In genomic region chr21:32529679-32530078, GRCh38 we compare ENCODE assay signal across 19 cellular contexts. TPM values are rescaled to one million over a fixed set of nuclear protein-coding genes. Genes with fewer than 3 reads are reported as not detected.
"Had no signal": no experiment of that assay in that cellular context is flagged by ENCODE, and none has a peak within 500 bp of the region (broad histone marks: within the 10 kb centered on the region; RNA-seq: fewer than 3 reads in every experiment).

No MANE protein-coding gene starts in this region.

- H3K27me3 ChIP-seq: esophagus squamous epithelium, tibial artery, upper lobe of left lung, uterus had no signal

- H3K4me3 Mint-ChIP-seq: central memory CD8-positive, alpha-beta T cell; dendritic cell treated with granulocyte-macrophage colony-stimulating factor and Interleukin-4, amounts not matched to agents 40 ng/mL and 50 ng/mL, for 4 days; memory B cell; mesothelial cell of epicardium; natural killer cell; neural crest cell had no signal

- H3K9me3 ChIP-seq: esophagus squamous epithelium, tibial artery, upper lobe of left lung, uterus had no signal

- DNase-seq: esophagus squamous epithelium; foreskin melanocyte; head of caudate nucleus; hippocampal formation; left colon; natural killer cell; stimulated activated CD4-positive, alpha-beta T cell treated with anti-CD3 and anti-CD28 coated beads, Interleukin-2, amount 100 ng/mL, for 24 hours; stimulated activated naive CD8-positive, alpha-beta T cell treated with anti-CD3 and anti-CD28 coated beads, Interleukin-15, Interleukin-2, amounts not matched to agents 100 U/mL and 50 U/mL, for 24 hours; tibial artery; upper lobe of left lung; uterus had no signal

- ATAC-seq: left colon; natural killer cell; sciatic nerve; stimulated activated naive CD8-positive, alpha-beta T cell treated with anti-CD3 and anti-CD28 coated beads, Interleukin-15, Interleukin-2, amounts not matched to agents 100 U/mL and 50 U/mL, for 24 hours had no signal

- H3K36me3 Mint-ChIP-seq: mesothelial cell of epicardium, natural killer cell had no signal

- H3K9me3 Mint-ChIP-seq: central memory CD8-positive, alpha-beta T cell; dendritic cell treated with granulocyte-macrophage colony-stimulating factor and Interleukin-4, amounts not matched to agents 40 ng/mL and 50 ng/mL, for 4 days; natural killer cell had no signal

- H3K27ac Mint-ChIP-seq: dendritic cell treated with granulocyte-macrophage colony-stimulating factor and Interleukin-4, amounts not matched to agents 40 ng/mL and 50 ng/mL, for 4 days; memory B cell; mesothelial cell of epicardium; natural killer cell had no signal

- H3K27me3 Mint-ChIP-seq: central memory CD8-positive, alpha-beta T cell; dendritic cell treated with granulocyte-macrophage colony-stimulating factor and Interleukin-4, amounts not matched to agents 40 ng/mL and 50 ng/mL, for 4 days had no signal

- H3K4me1 ChIP-seq: tibial artery, upper lobe of left lung had no signal

- H3K36me3 ChIP-seq: esophagus squamous epithelium, tibial artery, upper lobe of left lung, uterus had no signal

- H3K27ac ChIP-seq: esophagus squamous epithelium, skin epidermis, tibial artery, upper lobe of left lung, uterus had no signal

- H3K4me1 Mint-ChIP-seq: memory B cell, mesothelial cell of epicardium, neural crest cell had no signal

- H3K4me3 ChIP-seq: esophagus squamous epithelium, skin epidermis, tibial artery, upper lobe of left lung, uterus had no signal

RNA-seq across cellular contexts. Expression of gene TCP10L, which starts 55.6 kb away (rescaled TPM):
- total RNA-seq: left colon, pulmonary artery endothelial cell had no signal
